Comparison of ENCODE assay signal across 8 cellular contexts in genomic region chr1:41811051-41811795, GRCh38.
DNase-seq lines count a peak whose midpoint lies in the region; ATAC-seq and TF ChIP-seq lines count a peak whose summit lies in the region.

No MANE protein-coding gene starts in this region.

- H3K27ac ChIP-seq in smooth muscle cell (ENCODE audit: low read depth) (peak overlapping the region; percentile 96), sigmoid colon (no peak overlapping the region), PC-9 (no peak overlapping the region)

- CTCF ChIA-PET in PC-9 (lab: Charles Lee) = interaction anchor here (1.0 kb wide), 1 partner anchor 107 kb away, joined by 8 read pairs; no protein-coding TSS in a partner anchor

- ATAC-seq in activated T-cell treated with anti-CD3 and anti-CD28 coated beads, Interleukin-2, amount 50 U/mL, for 72 hours (replicated peaks in 1 of 2) = peak; percentile 58 to 61

- no peak for TF ChIP-seq EP300 in sigmoid colon (IDR thresholded peaks at IDR 0.05)

- H3K4me1 ChIP-seq in smooth muscle cell (ENCODE audit: low read depth) (no peaks in the 10 kb centered on the region), sigmoid colon (no peaks in the 10 kb centered on the region), PC-9 (replicated peaks; ENCODE audit: insufficient read depth) (peaks cover 20% of the 10 kb centered on the region)

- no peaks in the 10 kb centered on the region for H4K20me1 ChIP-seq in smooth muscle cell (ENCODE audit: low read depth)
- no peaks in the 10 kb centered on the region for H4K20me1 ChIP-seq in PC-9 (ENCODE audit: insufficient read depth)

- H2AFZ ChIP-seq in smooth muscle cell (ENCODE audit: low read depth) = no peak overlapping the region
- no peak overlapping the region for H2AFZ ChIP-seq in PC-9

- H3K27me3 ChIP-seq in smooth muscle cell (ENCODE audit: low read depth) (no peaks in the 10 kb centered on the region), sigmoid colon (no peaks in the 10 kb centered on the region), PC-9 (ENCODE audit: insufficient read depth, low read depth) (no peaks in the 10 kb centered on the region)

- no peak overlapping the region for H3K4me3 ChIP-seq in smooth muscle cell
- no peak overlapping the region for H3K4me3 ChIP-seq in sigmoid colon
- H3K4me3 ChIP-seq in PC-9 = no peak overlapping the region

- intact Hi-C loops in sigmoid colon (cut with DNase I) = no loop called here
- intact Hi-C loops in PC-9 (cut with micrococcal nuclease; ENCODE audit: unreplicated experiment) = loop anchor here (10.0 kb wide), 2 partner anchors 56 to 334 kb away; no protein-coding TSS in a partner anchor

- H3K9me3 ChIP-seq in smooth muscle cell (replicated peaks; ENCODE audit: low read depth) (no peaks in the 10 kb centered on the region), sigmoid colon (no peaks in the 10 kb centered on the region), PC-9 (ENCODE audit: insufficient read depth, low read depth) (no peaks in the 10 kb centered on the region)

- no peaks in the 10 kb centered on the region for H3K9me2 ChIP-seq in PC-9 (ENCODE audit: insufficient read depth)

- H3F3A ChIP-seq in smooth muscle cell (ENCODE audit: low read depth) (no peaks in the 10 kb centered on the region), PC-9 (ENCODE audit: insufficient read depth, low read depth) (no peaks in the 10 kb centered on the region)

- no peaks in the 10 kb centered on the region for H3K36me3 ChIP-seq in smooth muscle cell (ENCODE audit: low read depth)
- no peaks in the 10 kb centered on the region for H3K36me3 ChIP-seq in sigmoid colon
- no peaks in the 10 kb centered on the region for H3K36me3 ChIP-seq in PC-9 (ENCODE audit: low read depth)

- H3K27me3 Mint-ChIP-seq in activated T-cell treated with anti-CD3 and anti-CD28 coated beads, Interleukin-2, amount 50 U/mL, for 72 hours (ENCODE audit: low read depth) = no peaks in the 10 kb centered on the region

- H3K79me2 ChIP-seq in smooth muscle cell (ENCODE audit: low read depth) (no peaks in the 10 kb centered on the region), PC-9 (ENCODE audit: low read depth) (no peaks in the 10 kb centered on the region)

- H3K4me2 ChIP-seq in smooth muscle cell = peak overlapping the region; percentile 58
- H3K4me2 ChIP-seq in PC-9 = no peak overlapping the region

- TF ChIP-seq CTCF in smooth muscle cell (IDR thresholded peaks at IDR 0.05; ENCODE audit: borderline replicate concordance, insufficient read depth, poor library complexity, severe bottlenecking) (no peak), sigmoid colon (IDR thresholded peaks at IDR 0.05) (no peak), PC-9 (conservative IDR thresholded peaks at IDR 0.05) (no peak)

- DNase-seq in EH (ENCODE audit: low read depth) (peak; percentile 65), NOMO-1 treated with dmso at 0.1 percent for 144 hours (lab: John Stamatoyannopoulos, UW; ENCODE audit: unreplicated experiment) (peak; percentile 60), smooth muscle cell (lab: John Stamatoyannopoulos, UW; ENCODE audit: unreplicated experiment) (no peak), sigmoid colon (no peak), PC-9 (no peak), NCI-H1105 treated with DMSO at 0.1 percent for 48 hours (lab: John Stamatoyannopoulos, UW) (no peak), OCI-M1 (lab: John Stamatoyannopoulos, UW) (no peak)
- DNase-seq in activated T-cell treated with anti-CD3 and anti-CD28 coated beads, Interleukin-2, amount 50 U/mL, for 72 hours = peak; percentile 59 to 60

- H3K9ac ChIP-seq in smooth muscle cell (ENCODE audit: low read depth) = no peak overlapping the region

- peaks cover 59% of the 10 kb centered on the region for H3K4me1 Mint-ChIP-seq in activated T-cell treated with anti-CD3 and anti-CD28 coated beads, Interleukin-2, amount 50 U/mL, for 72 hours (ENCODE audit: low read depth)

- POLR2A ChIA-PET in PC-9 (lab: Charles Lee; ENCODE audit: unreplicated experiment) = no interaction called here

- 27% methylated on average over 7 of the region's 7 CpGs for WGBS in smooth muscle cell (ENCODE audit: low lambda C conversion rate)
- 50 to 68% methylated on average over 7 of the region's 7 CpGs for WGBS in sigmoid colon, 2 donors

- peak overlapping the region; percentile 24 for H3K27ac Mint-ChIP-seq in activated T-cell treated with anti-CD3 and anti-CD28 coated beads, Interleukin-2, amount 50 U/mL, for 72 hours

- H3K9me3 Mint-ChIP-seq in activated T-cell treated with anti-CD3 and anti-CD28 coated beads, Interleukin-2, amount 50 U/mL, for 72 hours = no peaks in the 10 kb centered on the region

- no peaks in the 10 kb centered on the region for H3K36me3 Mint-ChIP-seq in activated T-cell treated with anti-CD3 and anti-CD28 coated beads, Interleukin-2, amount 50 U/mL, for 72 hours (ENCODE audit: insufficient read depth in 2 of 2)

- BruUV-seq in PC-9 (replicated peaks; lab: Mats Ljungman, UMichigan) = no TSS peak

- no peak for TF ChIP-seq POLR2A in sigmoid colon (IDR thresholded peaks at IDR 0.05)

- peak overlapping the region in 1 of 2 donors; percentile 5 for H3K4me3 Mint-ChIP-seq in activated T-cell treated with anti-CD3 and anti-CD28 coated beads, Interleukin-2, amount 50 U/mL, for 72 hours

Comparison
In these comparisons a context has a peak if more than half of its experiments do, and no peak if none do; other contexts are left out.
1. DNase-seq: peak in EH (single experiment), NOMO-1 treated with dmso at 0.1 percent for 144 hours (single experiment) and activated T-cell treated with anti-CD3 and anti-CD28 coated beads, Interleukin-2, amount 50 U/mL, for 72 hours (2 of 2); none in smooth muscle cell (single experiment), sigmoid colon (single experiment), PC-9 (0 of 2), NCI-H1105 treated with DMSO at 0.1 percent for 48 hours (single experiment) and OCI-M1 (single experiment).